Comparison of ENCODE assay signal across 13 cellular contexts in genomic region chr3:195033531-195034091, GRCh38.
DNase-seq lines count a peak whose midpoint lies in the region; ATAC-seq and TF ChIP-seq lines count a peak whose summit lies in the region.
"Had no signal": no experiment of that assay in that cellular context is flagged by ENCODE, and none has a peak within 500 bp of the region (broad histone marks: within the 10 kb centered on the region; RNA-seq: fewer than 3 reads in every experiment).

No MANE protein-coding gene starts in this region.

- no peaks in the 10 kb centered on the region for H3K27me3 Mint-ChIP-seq in Calu3 (ENCODE audit: unreplicated experiment)
- H3K27me3 Mint-ChIP-seq in activated T-cell treated with anti-CD3 and anti-CD28 coated beads, Interleukin-2, amount 50 U/mL, for 4 hours (ENCODE audit: low read depth), result peaks cover 4% of the 10 kb centered on the region

- H3K9me3 Mint-ChIP-seq in Calu3 (ENCODE audit: low read depth, unreplicated experiment), result no peaks in the 10 kb centered on the region
- no peaks in the 10 kb centered on the region for H3K9me3 Mint-ChIP-seq in activated T-cell treated with anti-CD3 and anti-CD28 coated beads, Interleukin-2, amount 50 U/mL, for 4 hours
- H3K9me3 Mint-ChIP-seq: activated T-helper 1 cell treated with anti-CD3 and anti-CD28 coated beads, Interleukin-12 subunit alpha, Interleukin-12 subunit beta, Interleukin-2, Interleukin-4 antibody, amounts not matched to agents 30 ng/mL and 10 ng/mL and 1 ng/mL, durations not matched to agents 14 hours and 24 hours and 36 hours; CD4-positive, alpha-beta memory T cell had no signal

- peak overlapping the region; percentile 34 for H3K18ac ChIP-seq in mesendoderm (ENCODE audit: low read length)

- WGBS in mesendoderm (ENCODE audit: extremely low coverage, insufficient coverage, low lambda C conversion rate), result no CpG with 5 or more reads among the region's 12 CpGs

- DNase-seq in Calu3, result peak; percentile 87
- DNase-seq in LoVo (ENCODE audit: low spot score), result peak; percentile 53
- peak; percentile 57 for DNase-seq in dermis blood vessel endothelial cell
- peak; percentile 69 for DNase-seq in mesendoderm
- no peak for DNase-seq in activated T-cell treated with anti-CD3 and anti-CD28 coated beads, Interleukin-2, amount 50 U/mL, for 4 hours
- no peak for DNase-seq in omental fat pad (ENCODE audit: low spot score)
- DNase-seq in activated naive CD4-positive, alpha-beta T cell treated with Interleukin-2 at 50 U/mL for 16 hours, result no peak
- DNase-seq: CD4-positive, alpha-beta memory T cell; NCI-H1436 treated with DMSO at 0.1 percent for 48 hours; WERI-Rb-1 had no signal

- peak overlapping the region; percentile 24 for H3K4me3 Mint-ChIP-seq in Calu3 (ENCODE audit: low read depth, unreplicated experiment)
- H3K4me3 Mint-ChIP-seq in activated T-cell treated with anti-CD3 and anti-CD28 coated beads, Interleukin-2, amount 50 U/mL, for 4 hours, result no peak overlapping the region
- H3K4me3 Mint-ChIP-seq: activated T-helper 1 cell treated with anti-CD3 and anti-CD28 coated beads, Interleukin-12 subunit alpha, Interleukin-12 subunit beta, Interleukin-2, Interleukin-4 antibody, amounts not matched to agents 30 ng/mL and 10 ng/mL and 1 ng/mL, durations not matched to agents 14 hours and 24 hours and 36 hours; CD4-positive, alpha-beta memory T cell had no signal

- peak overlapping the region; percentile 22 for H2BK5ac ChIP-seq in mesendoderm (ENCODE audit: low read length)

- H3K27ac Mint-ChIP-seq in Calu3 (ENCODE audit: unreplicated experiment), result peak overlapping the region; percentile 77
- H3K27ac Mint-ChIP-seq: activated T-helper 1 cell treated with anti-CD3 and anti-CD28 coated beads, Interleukin-12 subunit alpha, Interleukin-12 subunit beta, Interleukin-2, Interleukin-4 antibody, amounts not matched to agents 30 ng/mL and 10 ng/mL and 1 ng/mL, durations not matched to agents 14 hours and 24 hours and 36 hours; CD4-positive, alpha-beta memory T cell had no signal

- no peak overlapping the region for H4K5ac ChIP-seq in mesendoderm (ENCODE audit: low read length)

- no peaks in the 10 kb centered on the region for H3K79me1 ChIP-seq in mesendoderm (ENCODE audit: low read length)

- H3K36me3 ChIP-seq in mesendoderm (ENCODE audit: control insufficient read depth, insufficient read depth, low read length), result no peaks in the 10 kb centered on the region
- H3K36me3 ChIP-seq: Peyer's patch, WERI-Rb-1 had no signal

- no peaks in the 10 kb centered on the region for H3K79me2 ChIP-seq in mesendoderm (ENCODE audit: control insufficient read depth, insufficient read depth, low read length)

- no peak overlapping the region for H3K4me2 ChIP-seq in mesendoderm (ENCODE audit: low read length)

- no peak overlapping the region for H3K27ac ChIP-seq in mesendoderm (ENCODE audit: low read depth, low read length)
- H3K27ac ChIP-seq: WERI-Rb-1 had no signal

- CTCF ChIA-PET in Calu3 (lab: Charles Lee), result interaction anchor here (0.5 to 1.6 kb wide), 5 partner anchors 9 to 361 kb away, joined by 3 to 4 read pairs (median 3); partner anchors contain the start of gene LSG1

- peaks cover 18% of the 10 kb centered on the region for H3K4me1 ChIP-seq in mesendoderm (ENCODE audit: control insufficient read depth, low read depth, low read length)

- no peak overlapping the region for H3K9ac ChIP-seq in mesendoderm (ENCODE audit: low read length)

- H4K8ac ChIP-seq in mesendoderm (ENCODE audit: low read depth, low read length), result no peak overlapping the region

- no peaks in the 10 kb centered on the region for H3K36me3 Mint-ChIP-seq in Calu3 (ENCODE audit: insufficient read depth, unreplicated experiment)
- no peaks in the 10 kb centered on the region for H3K36me3 Mint-ChIP-seq in activated T-cell treated with anti-CD3 and anti-CD28 coated beads, Interleukin-2, amount 50 U/mL, for 4 hours (ENCODE audit: insufficient read depth)
- H3K36me3 Mint-ChIP-seq: CD4-positive, alpha-beta memory T cell had no signal

- no peak overlapping the region for H3K23ac ChIP-seq in mesendoderm (ENCODE audit: low read length)

- peaks cover 54% of the 10 kb centered on the region for H3K4me1 Mint-ChIP-seq in Calu3 (ENCODE audit: low read depth, unreplicated experiment)
- H3K4me1 Mint-ChIP-seq in activated T-cell treated with anti-CD3 and anti-CD28 coated beads, Interleukin-2, amount 50 U/mL, for 4 hours (ENCODE audit: low read depth), result no peaks in the 10 kb centered on the region
- H3K4me1 Mint-ChIP-seq: CD4-positive, alpha-beta memory T cell had no signal

- H3K56ac ChIP-seq in mesendoderm (ENCODE audit: low read length), result peak overlapping the region; percentile 57

- H3K4ac ChIP-seq in mesendoderm (ENCODE audit: low read depth, low read length), result no peak overlapping the region

- H3K27me3 ChIP-seq in mesendoderm (ENCODE audit: insufficient read depth, low read length, poor library complexity), result no peaks in the 10 kb centered on the region
- H3K27me3 ChIP-seq: Peyer's patch had no signal

- no peak overlapping the region for H3K4me3 ChIP-seq in mesendoderm (ENCODE audit: low read length)
- H3K4me3 ChIP-seq: Peyer's patch had no signal

- no peak for ATAC-seq in activated T-cell treated with anti-CD3 and anti-CD28 coated beads, Interleukin-2, amount 50 U/mL, for 4 hours
- no peak for ATAC-seq in omental fat pad (ENCODE audit: low FRiP score)
- ATAC-seq in GM18517 (IDR thresholded peaks at IDR 0.05; ENCODE audit: unreplicated experiment), result no peak

- H2BK15ac ChIP-seq in mesendoderm (replicated peaks; ENCODE audit: low read depth), result no peak overlapping the region

- no TSS peak for BruUV-seq in Calu3 (replicated peaks; lab: Mats Ljungman, UMichigan)

- no peak overlapping the region for H2BK120ac ChIP-seq in mesendoderm (ENCODE audit: low read depth, low read length)

- no peak for TF ChIP-seq CTCF in Calu3 (IDR thresholded peaks at IDR 0.05; ENCODE audit: unreplicated experiment)
- TF ChIP-seq CTCF in omental fat pad (IDR thresholded peaks at IDR 0.05), result no peak

- H2AK5ac ChIP-seq in mesendoderm (ENCODE audit: low read length), result no peak overlapping the region

- intact Hi-C loops in Calu3 (cut with micrococcal nuclease; ENCODE audit: unreplicated experiment), result no loop called here

Comparison
In these comparisons a context has a peak if more than half of its experiments do, and no peak if none do; other contexts are left out.
1. DNase-seq: peak in Calu3 (single experiment), LoVo (single experiment), dermis blood vessel endothelial cell (single experiment) and mesendoderm (single experiment); none in activated T-cell treated with anti-CD3 and anti-CD28 coated beads, Interleukin-2, amount 50 U/mL, for 4 hours (single experiment), omental fat pad (single experiment) and activated naive CD4-positive, alpha-beta T cell treated with Interleukin-2 at 50 U/mL for 16 hours (single experiment).